ENCODE assay signal across 1 cellular context in genomic region chr6:294656-295565, GRCh38.
TF ChIP-seq lines count a peak whose summit lies in the region.

No MANE protein-coding gene starts in this region.

TF ChIP-seq in liver, 16 proteins besides CTCF, POLR2A, EP300 and RAD21:
- TF ChIP-seq YY1 (IDR thresholded peaks at IDR 0.05) (peak; percentile 89), MAX (IDR thresholded peaks at IDR 0.05) (no peak)
